28 cellular contexts compared by ENCODE assay signal in the genomic region with DNA sequence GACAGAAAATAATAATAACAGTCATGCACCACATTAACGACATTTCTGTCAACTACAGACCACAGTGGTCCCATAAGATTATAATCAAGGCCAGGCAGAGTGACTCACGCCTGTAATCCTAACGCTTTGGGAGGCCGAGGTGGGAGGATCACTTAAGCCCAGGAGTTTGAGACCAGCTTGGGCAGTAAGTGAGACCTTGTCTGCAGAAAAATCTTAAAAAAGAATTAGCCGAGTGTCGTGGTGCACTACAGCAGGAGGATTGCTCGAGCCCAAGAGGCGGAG. TPM values are rescaled to one million over a fixed set of nuclear protein-coding genes. Genes with fewer than 3 reads are reported as not detected.
DNase-seq lines count a peak whose midpoint lies in the region; ATAC-seq and TF ChIP-seq lines count a peak whose summit lies in the region.
"Had no signal": no experiment of that assay in that cellular context is flagged by ENCODE, and none has a peak within 500 bp of the region (broad histone marks: within the 10 kb centered on the region; RNA-seq: fewer than 3 reads in every experiment).

No MANE protein-coding gene starts in this region.

- H3K9ac ChIP-seq in mammary epithelial cell (ENCODE audit: insufficient read depth, low read length) (no peak overlapping the region), SK-N-MC (ENCODE audit: insufficient read length) (no peak overlapping the region)

- H3K4me1 Mint-ChIP-seq in MCF 10A (ENCODE audit: insufficient read depth, unreplicated experiment): peaks cover 41% of the 10 kb centered on the region
- H3K4me1 Mint-ChIP-seq in type B pancreatic cell (ENCODE audit: unreplicated experiment): peaks cover 30% of the 10 kb centered on the region

- no peak for ATAC-seq in mucosa of descending colon
- ATAC-seq: activated CD8-positive, alpha-beta memory T cell treated with anti-CD3 and anti-CD28 coated beads, Interleukin-2, amount 10 ng/mL, durations not matched to agents 7 days and 5 days; activated naive CD4-positive, alpha-beta T cell treated with anti-CD3 and anti-CD28 coated beads, Interleukin-2, amount 50 U/mL, for 72 hours; left cardiac atrium had no signal

- dilution Hi-C loops in mammary epithelial cell (cut with HindIII; ENCODE audit: low sequenced_read_pairs): no loop called here

- CTCF ChIA-PET in MCF 10A (lab: Yijun Ruan, JAX): interaction anchor here (1.6 to 13.9 kb wide), 2 partner anchors 12 to 132 kb away, joined by 3 to 147 read pairs; a partner anchor contains a TSS
- CTCF ChIA-PET in mammary epithelial cell (lab: Charles Lee; ENCODE audit: low non-redundant PET): no interaction called here

- POLR2A ChIA-PET in MCF 10A (lab: Yijun Ruan, JAX): interaction anchor here (0.6 to 16.5 kb wide), 4 partner anchors 9 to 294 kb away, joined by 3 to 610 read pairs (median 48); a partner anchor contains a TSS

- peak overlapping the region; percentile 78 for H3K27ac Mint-ChIP-seq in MCF 10A (ENCODE audit: low read depth, unreplicated experiment)
- H3K27ac Mint-ChIP-seq in type B pancreatic cell: peak overlapping the region; percentile 97

- H3K9me3 Mint-ChIP-seq in MCF 10A (ENCODE audit: unreplicated experiment): no peaks in the 10 kb centered on the region
- H3K9me3 Mint-ChIP-seq in type B pancreatic cell: no peaks in the 10 kb centered on the region
- H3K9me3 Mint-ChIP-seq: activated CD4-positive, alpha-beta T cell treated with anti-CD3 and anti-CD28 coated beads, Interleukin-2, amount 10 ng/mL, durations not matched to agents 24 days and 14 days; activated naive CD4-positive, alpha-beta T cell treated with anti-CD3 and anti-CD28 coated beads, Interleukin-2, amount 50 U/mL, for 72 hours; activated T-helper 1 cell treated with anti-CD3 and anti-CD28 coated beads, Interleukin-12 subunit alpha, Interleukin-12 subunit beta, Interleukin-2, Interleukin-4 antibody, amounts not matched to agents 30 ng/mL and 10 ng/mL and 1 ng/mL, durations not matched to agents 14 hours and 24 hours and 36 hours; T-helper 1 cell treated with Interleukin-12 subunit alpha and Interleukin-12 subunit beta and Interleukin-4 antibody, amounts not matched to agents 30 μg/mL and 1 μg/mL, for 36 hours had no signal

- H3K4me2 ChIP-seq in mammary epithelial cell (ENCODE audit: insufficient read depth, low read depth, low read length): no peak overlapping the region

- H3K9me3 ChIP-seq in mammary epithelial cell (replicated peaks; ENCODE audit: insufficient read depth, low read length) (no peaks in the 10 kb centered on the region), SK-N-MC (ENCODE audit: low read depth, low read length) (no peaks in the 10 kb centered on the region), mucosa of descending colon (no peaks in the 10 kb centered on the region)
- H3K9me3 ChIP-seq: MG63, Peyer's patch, SJCRH30 had no signal

- no peak overlapping the region for H3K4me3 Mint-ChIP-seq in MCF 10A (ENCODE audit: unreplicated experiment)
- no peak overlapping the region for H3K4me3 Mint-ChIP-seq in type B pancreatic cell
- H3K4me3 Mint-ChIP-seq: activated CD4-positive, alpha-beta T cell treated with anti-CD3 and anti-CD28 coated beads, Interleukin-2, amount 10 ng/mL, durations not matched to agents 24 days and 14 days; activated CD8-positive, alpha-beta memory T cell treated with anti-CD3 and anti-CD28 coated beads, Interleukin-2, amount 10 ng/mL, durations not matched to agents 7 days and 5 days; activated T-helper 1 cell treated with anti-CD3 and anti-CD28 coated beads, Interleukin-12 subunit alpha, Interleukin-12 subunit beta, Interleukin-2, Interleukin-4 antibody, amounts not matched to agents 30 ng/mL and 10 ng/mL and 1 ng/mL, durations not matched to agents 14 hours and 24 hours and 36 hours; T-helper 1 cell treated with Interleukin-12 subunit alpha and Interleukin-12 subunit beta and Interleukin-4 antibody, amounts not matched to agents 30 μg/mL and 1 μg/mL, for 36 hours had no signal

- no TSS peak for BruUV-seq in MCF 10A (replicated peaks; lab: Mats Ljungman, UMichigan)
- BruUV-seq in mammary epithelial cell (replicated peaks; lab: Mats Ljungman, UMichigan): no TSS peak

- peaks cover 14% of the 10 kb centered on the region for H3K79me2 ChIP-seq in mammary epithelial cell (ENCODE audit: insufficient read depth, low read length)

- intact Hi-C loops in MCF 10A (cut with micrococcal nuclease) (no loop called here), mammary epithelial cell (cut with micrococcal nuclease) (no loop called here), mucosa of descending colon (cut with DNase I, micrococcal nuclease) (no loop called here)

- H3K4me1 ChIP-seq in mammary epithelial cell (ENCODE audit: insufficient read depth, low read length) (peaks cover 43% of the 10 kb centered on the region), mucosa of descending colon (ENCODE audit: low read depth) (peaks cover 20% of the 10 kb centered on the region)

- H4K20me1 ChIP-seq in mammary epithelial cell (ENCODE audit: insufficient read depth, low read length): no peaks in the 10 kb centered on the region

- TF ChIP-seq CTCF in MCF 10A (IDR thresholded peaks at IDR 0.05; ENCODE audit: unreplicated experiment) (no peak), mammary epithelial cell (conservative IDR thresholded peaks at IDR 0.05 in 1 of 2, IDR thresholded peaks at IDR 0.05 in 1 of 2; ENCODE audit: extremely low read depth in 1 of 2, insufficient read depth in 1 of 2, low read depth in 1 of 2, low read length in 2 of 2) (no peak), fibroblast of mammary gland (conservative IDR thresholded peaks at IDR 0.05; ENCODE audit: control insufficient read depth, insufficient read depth, low read depth, low read length) (no peak), type B pancreatic cell (conservative IDR thresholded peaks at IDR 0.05) (no peak), mucosa of descending colon (IDR thresholded peaks at IDR 0.05) (no peak)

- H3K27ac ChIP-seq in mammary epithelial cell (ENCODE audit: insufficient read depth, low read depth, low read length) (no peak overlapping the region), SK-N-MC (peak overlapping the region; percentile 46; the same call in 1 of the 2 replicates)
- H3K27ac ChIP-seq: SJCRH30 had no signal

- 88% methylated on average over 8 of the region's 8 CpGs for WGBS in mammary epithelial cell (ENCODE audit: low coverage, missing lambda C conversion rate)

- H2AFZ ChIP-seq in mammary epithelial cell (ENCODE audit: low read depth, low read length): no peak overlapping the region

- H3K27me3 Mint-ChIP-seq in MCF 10A (ENCODE audit: insufficient read depth, unreplicated experiment): no peaks in the 10 kb centered on the region
- no peaks in the 10 kb centered on the region for H3K27me3 Mint-ChIP-seq in type B pancreatic cell
- H3K27me3 Mint-ChIP-seq: activated CD4-positive, alpha-beta T cell treated with anti-CD3 and anti-CD28 coated beads, Interleukin-2, amount 10 ng/mL, durations not matched to agents 24 days and 14 days; activated CD8-positive, alpha-beta memory T cell treated with anti-CD3 and anti-CD28 coated beads, Interleukin-2, amount 10 ng/mL, durations not matched to agents 7 days and 5 days had no signal

- in situ Hi-C loops in mammary epithelial cell (cut with MboI; ENCODE audit: low sequenced_read_pairs in 2 of 2): no loop called here

- H3K4me3 ChIP-seq in mammary epithelial cell (replicated peaks in 1 of 3; ENCODE audit: insufficient read depth in 1 of 3, low read depth in 2 of 3, low read length in 3 of 3) (no peak overlapping the region), SK-N-MC (no peak overlapping the region), fibroblast of mammary gland (ENCODE audit: control insufficient read depth, low read depth, low read length) (no peak overlapping the region), mucosa of descending colon (no peak overlapping the region)
- H3K4me3 ChIP-seq: dorsolateral prefrontal cortex, MG63, Peyer's patch, SJCRH30 had no signal

- no peak for DNase-seq in MCF 10A (ENCODE audit: unreplicated experiment)
- DNase-seq in mammary epithelial cell: no peak
- no peak for DNase-seq in SK-N-MC (ENCODE audit: low read depth, low spot score)
- DNase-seq in fibroblast of mammary gland (ENCODE audit: low read depth): peak; percentile 31
- DNase-seq in type B pancreatic cell (ENCODE audit: extremely low spot score, unreplicated experiment): no peak
- DNase-seq in SK-N-DZ (ENCODE audit: low spot score): no peak
- DNase-seq in mucosa of descending colon: no peak
- DNase-seq in Ammon's horn (ENCODE audit: low spot score): no peak
- DNase-seq: activated CD4-positive, alpha-beta T cell treated with anti-CD3 and anti-CD28 coated beads, Interleukin-2, amount 10 ng/mL, durations not matched to agents 24 days and 14 days; activated CD8-positive, alpha-beta memory T cell treated with anti-CD3 and anti-CD28 coated beads, Interleukin-2, amount 10 ng/mL, durations not matched to agents 7 days and 5 days; cerebellar nuclear complex; dorsolateral prefrontal cortex; left cardiac atrium; MG63; NCI-H146; NCI-H2171; NCI-H510A treated with DMSO at 0.1 percent for 48 hours; Peyer's patch; small intestine; stimulated activated CD4-positive, alpha-beta T cell treated with anti-CD3 and anti-CD28 coated beads, Interleukin-2, amount 100 ng/mL, for 24 hours had no signal

- H3K36me3 ChIP-seq in mammary epithelial cell (ENCODE audit: insufficient read depth, low read length): peaks cover 37% of the 10 kb centered on the region
- peaks cover 27% of the 10 kb centered on the region for H3K36me3 ChIP-seq in SK-N-MC (ENCODE audit: insufficient read depth, low read length)
- H3K36me3 ChIP-seq in mucosa of descending colon (ENCODE audit: low read depth): no peaks in the 10 kb centered on the region

- H3K36me3 Mint-ChIP-seq in MCF 10A (ENCODE audit: insufficient read depth, unreplicated experiment) (peaks cover 78% of the 10 kb centered on the region), type B pancreatic cell (peaks cover 26% of the 10 kb centered on the region)

- H3K27me3 ChIP-seq in mammary epithelial cell (ENCODE audit: insufficient read depth, low read length): no peaks in the 10 kb centered on the region
- H3K27me3 ChIP-seq: dorsolateral prefrontal cortex, MG63, Peyer's patch had no signal

RNA-seq across cellular contexts. Expression of a gene that starts 8.6 kb away (rescaled TPM):
- total RNA-seq in MCF 10A (2022) (25.8 and 30.6 TPM in 2 replicates), mammary epithelial cell (10 to 100 TPM; 33.8 to 35.3 TPM), type B pancreatic cell (ENCODE audit: low replicate concordance) (48.3 and 49.7 TPM in 2 replicates), mucosa of descending colon (10 to 100 TPM in 1 of 3 donors, 1 to 10 TPM in 2; 2.6 to 29.3 (median 3.9) TPM)
- polyA plus RNA-seq in mammary epithelial cell: 28.4 TPM
- polyA minus RNA-seq in mammary epithelial cell: 66.6 TPM
- polyA plus RNA-seq in SK-N-DZ (2014; cell fraction: cytosol; rRNA removed): 24.6 and 39.9 TPM in 2 replicates
- 33.8 and 35.6 TPM in 2 replicates for polyA plus RNA-seq in SK-N-DZ (2014; cell fraction: nucleus; rRNA removed)

RNA-seq across cellular contexts. Expression of a gene that starts 13.7 kb away (rescaled TPM):
- total RNA-seq in MCF 10A (2022) (99.7 and 122 TPM in 2 replicates), mammary epithelial cell (100 to 1,000 TPM in 1 of 2 donors, 10 to 100 TPM in 1; 65.3 to 150 TPM), type B pancreatic cell (ENCODE audit: low replicate concordance) (83.4 and 167 TPM in 2 replicates), mucosa of descending colon (100 to 1,000 TPM; 219 to 286 (median 281) TPM)
- 170 TPM for polyA plus RNA-seq in mammary epithelial cell
- polyA minus RNA-seq in mammary epithelial cell: 136 TPM
- polyA plus RNA-seq in SK-N-DZ (2014; cell fraction: cytosol; rRNA removed): 37.1 and 42.2 TPM in 2 replicates
- 129 TPM in 2 replicates for polyA plus RNA-seq in SK-N-DZ (2014; cell fraction: nucleus; rRNA removed)

RNA-seq across cellular contexts. Expression of a gene that starts 18.9 kb away (rescaled TPM):
- total RNA-seq in MCF 10A (2022) (17.5 and 22.5 TPM in 2 replicates), mammary epithelial cell (10 to 100 TPM in 1 of 2 donors, 1 to 10 TPM in 1; 7.3 to 31.0 TPM), type B pancreatic cell (ENCODE audit: low replicate concordance) (17.4 and 32.0 TPM in 2 replicates), mucosa of descending colon (10 to 100 TPM in 2 of 3 donors, 1 to 10 TPM in 1; 6.3 to 16.9 (median 10.2) TPM)
- 11.4 TPM for polyA plus RNA-seq in mammary epithelial cell
- polyA minus RNA-seq in mammary epithelial cell: 22.2 TPM
- polyA plus RNA-seq in SK-N-DZ (2014; cell fraction: cytosol; rRNA removed): 48.5 and 61.1 TPM in 2 replicates
- polyA plus RNA-seq in SK-N-DZ (2014; cell fraction: nucleus; rRNA removed): 58.2 and 72.1 TPM in 2 replicates

RNA-seq across cellular contexts. Expression of a gene that starts 30.8 kb away (rescaled TPM):
- 18.9 and 25.3 TPM in 2 replicates for total RNA-seq in MCF 10A (2022)
- total RNA-seq in mammary epithelial cell: 10 to 100 TPM; 33.2 to 57.0 TPM
- polyA plus RNA-seq in mammary epithelial cell: 11.3 TPM
- polyA minus RNA-seq in mammary epithelial cell: 75.1 TPM
- total RNA-seq in type B pancreatic cell (ENCODE audit: low replicate concordance): 96.4 and 138 TPM in 2 replicates
- polyA plus RNA-seq in SK-N-DZ (2014; cell fraction: cytosol; rRNA removed): 6.4 and 7.8 TPM in 2 replicates
- polyA plus RNA-seq in SK-N-DZ (2014; cell fraction: nucleus; rRNA removed): 16.5 and 44.9 TPM in 2 replicates
- total RNA-seq in mucosa of descending colon: 100 to 1,000 TPM; 128 to 223 (median 148) TPM

RNA-seq across cellular contexts. Expression of a gene that starts 47.6 kb away (rescaled TPM):
- total RNA-seq in MCF 10A (2022) (0.12 and 0.42 TPM in 2 replicates), mammary epithelial cell (not detected), type B pancreatic cell (ENCODE audit: low replicate concordance) (4.3 and 19.4 TPM in 2 replicates), mucosa of descending colon (100 to 1,000 TPM; 167 to 444 (median 219) TPM)
- 0.03 TPM for polyA plus RNA-seq in mammary epithelial cell
- polyA minus RNA-seq in mammary epithelial cell: not detected
- polyA plus RNA-seq in SK-N-DZ (2014; cell fraction: cytosol; rRNA removed): not detected in 2 replicates
- 0.22 TPM in 1 of 2 replicates, not detected in the other for polyA plus RNA-seq in SK-N-DZ (2014; cell fraction: nucleus; rRNA removed)
- total RNA-seq: myocyte, renal cortical epithelial cell, temporal lobe had no signal
- polyA plus RNA-seq: AG04450 had no signal
